8 cellular contexts compared by ENCODE assay signal in genomic region chr19:19644054-19644388, GRCh38. TPM values are rescaled to one million over a fixed set of nuclear protein-coding genes. Genes with fewer than 3 reads are reported as not detected.
DNase-seq lines count a peak whose midpoint lies in the region; ATAC-seq and TF ChIP-seq lines count a peak whose summit lies in the region.

No MANE protein-coding gene starts in this region.

- H3K36me3 ChIP-seq in breast epithelium = peaks cover 10% of the 10 kb centered on the region
- H3K36me3 ChIP-seq in naive thymus-derived CD4-positive, alpha-beta T cell (ENCODE audit: control insufficient read depth in 2 of 3, insufficient read depth in 3 of 3, low read length in 3 of 3) = peaks cover 0 to 70% (median 7%) of the 10 kb centered on the region in 3 experiments

- no peaks in the 10 kb centered on the region for H3K9me3 Mint-ChIP-seq in IgD-negative memory B cell
- no peaks in the 10 kb centered on the region for H3K9me3 Mint-ChIP-seq in naive thymus-derived CD4-positive, alpha-beta T cell

- no peaks in the 10 kb centered on the region for H3K4me1 ChIP-seq in breast epithelium
- peaks cover 10 to 18% of the 10 kb centered on the region in 2 donors for H3K4me1 ChIP-seq in naive thymus-derived CD4-positive, alpha-beta T cell (ENCODE audit: control insufficient read depth in 2 of 2, insufficient read depth in 2 of 2, low read length in 2 of 2)

- CTCF ChIA-PET in naive thymus-derived CD4-positive, alpha-beta T cell (lab: Charles Lee) = interaction anchor here (0.7 to 1.6 kb wide), 9 partner anchors 25 to 314 kb away, joined by 3 to 25 read pairs (median 4); partner anchors contain the start of genes YJEFN3 and ZNF101

- POLR2A ChIA-PET in naive thymus-derived CD4-positive, alpha-beta T cell (lab: Charles Lee) = interaction anchor here (0.7 to 3.2 kb wide), 19 partner anchors 11 to 222 kb away, joined by 3 to 30 read pairs (median 4); partner anchors contain the start of genes ATP13A1, YJEFN3, ZNF101 and ZNF253

- H3K27me3 Mint-ChIP-seq in IgD-negative memory B cell = no peaks in the 10 kb centered on the region
- H3K27me3 Mint-ChIP-seq in naive thymus-derived CD4-positive, alpha-beta T cell = no peaks in the 10 kb centered on the region

- no peaks in the 10 kb centered on the region for H3K9me3 ChIP-seq in breast epithelium
- no peaks in the 10 kb centered on the region for H3K9me3 ChIP-seq in naive thymus-derived CD4-positive, alpha-beta T cell (ENCODE audit: control insufficient read depth in 2 of 3, low read length in 3 of 3)

- H3K27ac Mint-ChIP-seq in IgD-negative memory B cell = peak overlapping the region; percentile 97 to 98 (median 97)
- H3K27ac Mint-ChIP-seq in naive thymus-derived CD4-positive, alpha-beta T cell = peak overlapping the region; percentile 88 to 98 (median 97)

- H3K4me3 ChIP-seq in AG09309 (ENCODE audit: control insufficient read depth, low read depth, low read length) (peak overlapping the region; percentile 91), breast epithelium (peak overlapping the region; percentile 68 to 85 (median 78))
- H3K4me3 ChIP-seq in naive thymus-derived CD4-positive, alpha-beta T cell (ENCODE audit: low read length) = peak overlapping the region; percentile 82

- DNase-seq in AG09309 (ENCODE audit: low read depth) = no peak
- DNase-seq in breast epithelium (ENCODE audit: low spot score in 2 of 2) = no peak
- DNase-seq in naive thymus-derived CD4-positive, alpha-beta T cell = no peak
- DNase-seq in SW 1271 (lab: John Stamatoyannopoulos, UW) = no peak
- no peak for DNase-seq in A172 (ENCODE audit: low spot score)
- DNase-seq in T1000 (lab: John Stamatoyannopoulos, UW) = no peak

- intact Hi-C loops in breast epithelium (cut with DNase I; ENCODE audit: low total_unique reads) = no loop called here
- intact Hi-C loops in naive thymus-derived CD4-positive, alpha-beta T cell (cut with micrococcal nuclease) = loop anchor here in 1 of 2 donors (5.0 kb wide), 1 partner anchor 257 kb away; no protein-coding TSS in a partner anchor

- no peak for TF ChIP-seq POLR2A in breast epithelium (IDR thresholded peaks at IDR 0.05)

- peaks cover 11 to 13% (median 13%) of the 10 kb centered on the region in 3 donors for H3K4me1 Mint-ChIP-seq in IgD-negative memory B cell
- peaks cover 12 to 25% (median 18%) of the 10 kb centered on the region in 7 donors for H3K4me1 Mint-ChIP-seq in naive thymus-derived CD4-positive, alpha-beta T cell

- no peak for TF ChIP-seq CTCF in AG09309 (IDR thresholded peaks at IDR 0.05; ENCODE audit: control insufficient read depth, insufficient read depth, low read depth, low read length, missing control alignments)
- no peak for TF ChIP-seq CTCF in breast epithelium (IDR thresholded peaks at IDR 0.05)

- H3K36me3 Mint-ChIP-seq in IgD-negative memory B cell = no peaks in the 10 kb centered on the region
- H3K36me3 Mint-ChIP-seq in naive thymus-derived CD4-positive, alpha-beta T cell = peaks cover 0 to 20% (median 0%) of the 10 kb centered on the region in 5 donors

- no peak for ATAC-seq in naive thymus-derived CD4-positive, alpha-beta T cell
- ATAC-seq in HG03175 (IDR thresholded peaks at IDR 0.05; ENCODE audit: unreplicated experiment) = no peak

- H3K4me3 Mint-ChIP-seq in IgD-negative memory B cell = peak overlapping the region; percentile 95 to 100 (median 97)
- H3K4me3 Mint-ChIP-seq in naive thymus-derived CD4-positive, alpha-beta T cell = peak overlapping the region; percentile 93 to 100 (median 98)

- peak overlapping the region; percentile 63 to 80 for H3K27ac ChIP-seq in breast epithelium
- H3K27ac ChIP-seq in naive thymus-derived CD4-positive, alpha-beta T cell (ENCODE audit: low read depth, low read length) = peak overlapping the region; percentile 89

- H3K27me3 ChIP-seq in breast epithelium = no peaks in the 10 kb centered on the region
- no peaks in the 10 kb centered on the region for H3K27me3 ChIP-seq in naive thymus-derived CD4-positive, alpha-beta T cell (ENCODE audit: control insufficient read depth in 2 of 2, insufficient read depth in 2 of 2, low read length in 2 of 2)

RNA-seq across cellular contexts. Expression of gene GMIP, which starts 0.6 kb away (rescaled TPM):
- 72.4 TPM for polyA plus RNA-seq in IgD-negative memory B cell
- 10 to 100 TPM in 1 of 3 donors, 1 to 10 TPM in 2; 7.9 to 10.4 (median 8.5) TPM for total RNA-seq in breast epithelium
- total RNA-seq in naive thymus-derived CD4-positive, alpha-beta T cell = 100 to 1,000 TPM in 3 of 5 experiments, 10 to 100 TPM in 2; 97.2 to 141 (median 109) TPM
- polyA plus RNA-seq in naive thymus-derived CD4-positive, alpha-beta T cell = 10 to 100 TPM; 32.9 to 68.6 TPM
- 8.7 and 12.0 TPM in 2 replicates for total RNA-seq in A172 (2014; rRNA removed; shearing (Covaris generic))

RNA-seq across cellular contexts. Expression of gene LPAR2, which starts 16.0 kb away (rescaled TPM):
- polyA plus RNA-seq in IgD-negative memory B cell = 14.3 TPM
- 10 to 100 TPM in 2 of 3 donors, 1 to 10 TPM in 1; 3.2 to 17.1 (median 16.4) TPM for total RNA-seq in breast epithelium
- 10 to 100 TPM; 64.4 to 91.7 (median 75.0) TPM for total RNA-seq in naive thymus-derived CD4-positive, alpha-beta T cell
- 10 to 100 TPM; 16.5 to 43.2 TPM for polyA plus RNA-seq in naive thymus-derived CD4-positive, alpha-beta T cell
- 2.1 and 3.0 TPM in 2 replicates for total RNA-seq in A172 (2014; rRNA removed; shearing (Covaris generic))

RNA-seq across cellular contexts. Expression of gene ATP13A1, which starts 19.5 kb away (rescaled TPM):
- polyA plus RNA-seq in IgD-negative memory B cell = 59.0 TPM
- total RNA-seq in breast epithelium = 100 to 1,000 TPM; 155 to 222 (median 189) TPM
- 100 to 1,000 TPM in 2 of 5 experiments, 10 to 100 TPM in 3; 86.5 to 138 (median 98.9) TPM for total RNA-seq in naive thymus-derived CD4-positive, alpha-beta T cell
- 10 to 100 TPM; 22.2 to 52.7 TPM for polyA plus RNA-seq in naive thymus-derived CD4-positive, alpha-beta T cell
- 48.5 and 93.1 TPM in 2 replicates for total RNA-seq in A172 (2014; rRNA removed; shearing (Covaris generic))

RNA-seq across cellular contexts. Expression of gene ZNF101, which starts 24.6 kb away (rescaled TPM):
- 32.2 TPM for polyA plus RNA-seq in IgD-negative memory B cell
- total RNA-seq in breast epithelium = 10 to 100 TPM in 2 of 3 donors, 1 to 10 TPM in 1; 4.8 to 32.8 (median 16.7) TPM
- total RNA-seq in naive thymus-derived CD4-positive, alpha-beta T cell = 100 to 1,000 TPM in 2 of 5 experiments, 10 to 100 TPM in 3; 67.8 to 202 (median 74.9) TPM
- polyA plus RNA-seq in naive thymus-derived CD4-positive, alpha-beta T cell = 100 to 1,000 TPM; 113 to 143 TPM
- total RNA-seq in A172 (2014; rRNA removed; shearing (Covaris generic)) = 11.5 and 13.9 TPM in 2 replicates

RNA-seq across cellular contexts. Expression of gene PBX4, which starts 25.5 kb away (rescaled TPM):
- 4.1 TPM for polyA plus RNA-seq in IgD-negative memory B cell
- total RNA-seq in breast epithelium = 1 to 10 TPM; 3.4 to 5.9 (median 5.6) TPM
- 10 to 100 TPM; 22.6 to 42.7 (median 42.0) TPM for total RNA-seq in naive thymus-derived CD4-positive, alpha-beta T cell
- 1 to 10 TPM; 3.8 to 9.2 TPM for polyA plus RNA-seq in naive thymus-derived CD4-positive, alpha-beta T cell
- 3.6 and 3.9 TPM in 2 replicates for total RNA-seq in A172 (2014; rRNA removed; shearing (Covaris generic))
